Comparison of ENCODE assay signal across 14 cellular contexts in the genomic region with DNA sequence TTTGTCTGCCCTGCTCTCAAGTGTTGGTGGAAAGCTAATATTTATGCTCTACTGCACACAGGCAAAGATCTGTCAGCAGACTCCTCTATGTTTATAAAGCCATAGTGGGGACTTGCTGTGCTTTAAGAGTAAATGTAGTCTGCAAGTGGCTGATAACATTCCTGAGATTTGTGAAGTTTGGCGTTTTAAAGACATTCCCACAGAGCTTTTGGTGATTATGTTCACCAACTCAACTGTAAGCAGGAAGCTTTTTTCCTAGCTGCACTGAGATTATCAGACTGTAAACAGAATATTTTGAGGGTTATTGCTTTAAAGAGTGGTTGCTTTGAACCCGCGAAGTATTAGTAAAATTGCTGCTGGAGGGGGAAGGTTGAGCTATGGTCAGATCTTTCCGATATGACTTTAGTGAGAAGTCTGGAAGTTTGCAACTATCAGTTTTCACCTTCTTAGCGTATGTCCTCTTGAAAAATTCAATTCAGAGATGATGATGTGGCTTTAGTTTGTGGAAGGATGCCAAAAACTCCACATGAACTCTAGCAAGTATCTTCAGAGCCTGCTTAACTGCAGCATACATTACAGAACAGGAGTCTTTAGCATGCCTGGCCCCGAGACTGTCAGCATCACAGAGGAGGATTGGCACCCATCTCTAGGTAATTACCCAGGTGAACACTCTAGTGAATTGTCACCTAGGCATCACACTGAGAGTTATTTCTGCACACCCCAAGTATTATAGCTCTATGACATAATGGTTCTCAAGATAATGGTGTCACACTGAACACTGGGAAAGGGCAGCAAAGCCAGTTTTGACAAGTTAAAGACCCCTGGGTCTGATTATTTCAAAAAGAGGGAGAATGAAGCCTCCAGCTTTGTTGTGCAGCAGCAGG.
A peak's percentile ranks its signal among the peaks of the same experiment; 100 is the strongest.
DNase-seq lines count a peak whose midpoint lies in the region; ATAC-seq and TF ChIP-seq lines count a peak whose summit lies in the region.
"Had no signal": no experiment of that assay in that cellular context is flagged by ENCODE, and none has a peak within 500 bp of the region (broad histone marks: within the 10 kb centered on the region; RNA-seq: fewer than 3 reads in every experiment).

No MANE protein-coding gene starts in this region.

- H3K27me3 ChIP-seq in endodermal cell (ENCODE audit: control insufficient read depth, insufficient read depth, low read length, poor library complexity, severe bottlenecking): no peaks in the 10 kb centered on the region
- H3K27me3 ChIP-seq: esophagus squamous epithelium had no signal

- WGBS in endodermal cell (ENCODE audit: insufficient coverage in 1 of 2, insufficient read length in 1 of 2), 2 experiments: 85 to 92% methylated on average over 4 to 6 of the region's 6 CpGs

- H3K27ac ChIP-seq in endodermal cell (ENCODE audit: low read depth, low read length): no peak overlapping the region
- H3K27ac ChIP-seq: esophagus squamous epithelium, RWPE1 had no signal

- no peak overlapping the region for H3K4me3 Mint-ChIP-seq in endodermal cell
- no peak overlapping the region for H3K4me3 Mint-ChIP-seq in activated T-helper 17 cell treated with anti-CD3 and anti-CD28 coated beads, Interleukin-2, amount 50 U/mL, for 72 hours
- H3K4me3 Mint-ChIP-seq: brain had no signal

- no peaks in the 10 kb centered on the region for H3K27me3 Mint-ChIP-seq in endodermal cell (ENCODE audit: insufficient read depth)
- peaks cover 5% of the 10 kb centered on the region for H3K27me3 Mint-ChIP-seq in activated T-helper 17 cell treated with anti-CD3 and anti-CD28 coated beads, Interleukin-2, amount 50 U/mL, for 72 hours
- H3K27me3 Mint-ChIP-seq: brain had no signal

- no peak for ATAC-seq in HG03159 (IDR thresholded peaks at IDR 0.05; ENCODE audit: unreplicated experiment)
- no peak for ATAC-seq in activated T-helper 17 cell treated with anti-CD3 and anti-CD28 coated beads, Interleukin-2, amount 50 U/mL, for 72 hours (replicated peaks)
- ATAC-seq: stimulated activated naive CD8-positive, alpha-beta T cell treated with anti-CD3 and anti-CD28 coated beads, Interleukin-15, Interleukin-2, amounts not matched to agents 100 U/mL and 50 U/mL, for 24 hours had no signal

- TF ChIP-seq CTCF in endodermal cell (conservative IDR thresholded peaks at IDR 0.05) (no peak), retinal pigment epithelial cell (conservative IDR thresholded peaks at IDR 0.05; ENCODE audit: low read depth, low read length) (no peak)

- H3K36me3 Mint-ChIP-seq in endodermal cell (ENCODE audit: low read depth): peaks cover 2% of the 10 kb centered on the region
- no peaks in the 10 kb centered on the region for H3K36me3 Mint-ChIP-seq in activated T-helper 17 cell treated with anti-CD3 and anti-CD28 coated beads, Interleukin-2, amount 50 U/mL, for 72 hours (ENCODE audit: low read depth)
- H3K36me3 Mint-ChIP-seq: brain had no signal

- H3K27ac Mint-ChIP-seq in endodermal cell: no peak overlapping the region
- no peak overlapping the region for H3K27ac Mint-ChIP-seq in activated T-helper 17 cell treated with anti-CD3 and anti-CD28 coated beads, Interleukin-2, amount 50 U/mL, for 72 hours

- H3K4me1 Mint-ChIP-seq in endodermal cell: peaks cover 20% of the 10 kb centered on the region
- peaks cover 5% of the 10 kb centered on the region for H3K4me1 Mint-ChIP-seq in activated T-helper 17 cell treated with anti-CD3 and anti-CD28 coated beads, Interleukin-2, amount 50 U/mL, for 72 hours

- H3K9me3 Mint-ChIP-seq in endodermal cell: peaks cover 4% of the 10 kb centered on the region
- H3K9me3 Mint-ChIP-seq in activated T-helper 17 cell treated with anti-CD3 and anti-CD28 coated beads, Interleukin-2, amount 50 U/mL, for 72 hours: no peaks in the 10 kb centered on the region

- H3K4me1 ChIP-seq in endodermal cell (ENCODE audit: control insufficient read depth, insufficient read depth, low read length): peaks cover 4% of the 10 kb centered on the region
- H3K4me1 ChIP-seq: esophagus squamous epithelium had no signal

- peak overlapping the region; percentile 3 for H3K4me3 ChIP-seq in endodermal cell (ENCODE audit: low read length)
- no peak overlapping the region for H3K4me3 ChIP-seq in retinal pigment epithelial cell (ENCODE audit: low read length)
- H3K4me3 ChIP-seq: esophagus squamous epithelium had no signal

- H3K9ac ChIP-seq in endodermal cell (ENCODE audit: extremely low read depth, low read length, poor library complexity, severe bottlenecking): no peak overlapping the region

- H3K36me3 ChIP-seq in endodermal cell (ENCODE audit: control insufficient read depth, insufficient read depth, low read length): no peaks in the 10 kb centered on the region
- H3K36me3 ChIP-seq: esophagus squamous epithelium had no signal

- peak; percentile 62 for DNase-seq in H4 (ENCODE audit: low spot score)
- peak; percentile 32 for DNase-seq in NCI-H446 treated with DMSO at 0.1 percent for 48 hours (lab: John Stamatoyannopoulos, UW)
- no peak for DNase-seq in endodermal cell
- peak; percentile 94 for DNase-seq in retinal pigment epithelial cell (ENCODE audit: low read depth)
- DNase-seq in NCI-H748 (lab: John Stamatoyannopoulos, UW; ENCODE audit: unreplicated experiment): no peak
- DNase-seq: esophagus squamous epithelium; kidney; NCI-H1694 treated with DMSO at 0.1 percent for 48 hours; stimulated activated CD4-positive, alpha-beta T cell treated with anti-CD3 and anti-CD28 coated beads, Interleukin-1b, Interleukin-23, amount 100 ng/mL, for 48 hours; stimulated activated naive CD8-positive, alpha-beta T cell treated with anti-CD3 and anti-CD28 coated beads, Interleukin-15, Interleukin-2, amounts not matched to agents 100 U/mL and 50 U/mL, for 24 hours had no signal

- H3K9me3 ChIP-seq in endodermal cell (ENCODE audit: control insufficient read depth, low read length): peaks cover 5% of the 10 kb centered on the region
- H3K9me3 ChIP-seq: esophagus squamous epithelium had no signal

Comparison
In these comparisons a context has a peak if more than half of its experiments do, and no peak if none do; other contexts are left out.
1. DNase-seq: peak in H4 (single experiment), NCI-H446 treated with DMSO at 0.1 percent for 48 hours (single experiment) and retinal pigment epithelial cell (single experiment); none in endodermal cell (single experiment) and NCI-H748 (single experiment).